Comparison of ENCODE assay signal across 12 cellular contexts in the genomic region with DNA sequence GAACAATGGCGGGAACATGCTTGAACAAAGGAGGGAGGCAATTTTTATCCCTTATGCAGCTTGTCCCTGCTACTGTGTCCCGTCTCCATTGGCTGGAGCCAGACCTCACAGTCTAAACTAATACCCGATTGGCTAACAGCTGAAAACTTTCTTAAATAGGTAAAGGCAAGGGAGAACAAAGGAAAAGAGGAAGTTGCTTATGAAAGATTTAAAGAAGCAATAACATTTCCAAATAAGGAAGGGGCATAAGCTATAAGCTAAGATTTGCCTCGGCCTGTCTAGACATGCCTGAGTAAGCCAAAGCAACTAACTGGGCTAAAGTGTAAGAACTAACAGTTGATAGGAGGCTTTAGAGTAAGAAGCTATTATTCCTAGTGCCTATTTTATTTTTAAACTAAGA. TPM values are rescaled to one million over a fixed set of nuclear protein-coding genes. Genes with fewer than 3 reads are reported as not detected.
DNase-seq lines count a peak whose midpoint lies in the region; ATAC-seq and TF ChIP-seq lines count a peak whose summit lies in the region.
"Not testable (repeated sequence)": the region's sequence is repeated elsewhere in the genome, so short reads cannot be mapped to it uniquely, and the experiment has no call there.
"Had no signal": no experiment of that assay in that cellular context is flagged by ENCODE, and none has a peak within 500 bp of the region (broad histone marks: within the 10 kb centered on the region; RNA-seq: fewer than 3 reads in every experiment).

No MANE protein-coding gene starts in this region.

- H3K27me3 ChIP-seq in prostate gland (replicated peaks; ENCODE audit: insufficient read depth) = not testable (repeated sequence)

- ATAC-seq in GM18502 (IDR thresholded peaks at IDR 0.05; ENCODE audit: poor library complexity, unreplicated experiment) (peak; percentile 66), GM21390 (IDR thresholded peaks at IDR 0.05; ENCODE audit: unreplicated experiment) (peak; percentile 53), HG03442 (IDR thresholded peaks at IDR 0.05; ENCODE audit: unreplicated experiment) (peak; percentile 41), esophagus mucosa (peak; percentile 70)

- H3K27ac ChIP-seq in prostate gland = not testable (repeated sequence)

- intact Hi-C loops in prostate gland (cut with DNase I) = not testable (repeated sequence)

- TF ChIP-seq POLR2A in prostate gland (IDR thresholded peaks at IDR 0.05) = not testable (repeated sequence)

- H3K36me3 ChIP-seq in prostate gland = not testable (repeated sequence)

- WGBS in prostate gland = 40% methylated on average over 4 of the region's 4 CpGs

- TF ChIP-seq CTCF in AG10803 (conservative IDR thresholded peaks at IDR 0.05; ENCODE audit: low read length); prostate gland (IDR thresholded peaks at IDR 0.05): not testable (repeated sequence)

- H3K9me3 ChIP-seq in prostate gland = not testable (repeated sequence)

- not testable (repeated sequence) for H3K4me1 ChIP-seq in prostate gland (replicated peaks)

- not testable (repeated sequence) for H3K4me3 ChIP-seq in AG10803 (ENCODE audit: low read length); prostate gland

- DNase-seq in AG10803 (ENCODE audit: low read depth) (peak; percentile 34), NOMO-1 treated with dmso at 0.1 percent for 144 hours (lab: John Stamatoyannopoulos, UW; ENCODE audit: unreplicated experiment) (peak; percentile 48), UCSD-AML1 (lab: John Stamatoyannopoulos, UW; ENCODE audit: unreplicated experiment) (peak; percentile 19), prostate gland (ENCODE audit: low spot score) (peak; percentile 28)

RNA-seq across cellular contexts. Expression of a gene that starts 47.2 kb away (rescaled TPM):
- total RNA-seq in esophagus mucosa (not detected), prostate gland (10 to 100 TPM in 1 of 2 donors, under 1 TPM in 1; 0.27 to 61.3 TPM)
- total RNA-seq: K562, posterior vena cava, Right ventricle myocardium inferior, tibial nerve had no signal
